ENCODE assay signal across 14 cellular contexts in genomic region chr13:67366533-67366932, GRCh38.
DNase-seq lines count a peak whose midpoint lies in the region; ATAC-seq, FAIRE-seq and TF ChIP-seq lines count a peak whose summit lies in the region.
"Had no signal": no experiment of that assay in that cellular context is flagged by ENCODE, and none has a peak within 500 bp of the region (broad histone marks: within the 10 kb centered on the region; RNA-seq: fewer than 3 reads in every experiment).

No MANE protein-coding gene starts in this region.

- no peaks in the 10 kb centered on the region for H3K9me3 ChIP-seq in astrocyte (ENCODE audit: insufficient read depth, low read depth, low read length)

- H3K79me2 ChIP-seq in astrocyte (ENCODE audit: insufficient read depth, low read length): no peaks in the 10 kb centered on the region

- H3K27ac ChIP-seq in astrocyte (ENCODE audit: low read depth, low read length): no peak overlapping the region

- TF ChIP-seq CTCF in astrocyte (IDR thresholded peaks at IDR 0.05; ENCODE audit: insufficient read depth, low read depth, low read length): peak; percentile 20

- CTCF ChIA-PET in activated naive CD4-positive, alpha-beta T cell treated with anti-CD3 and anti-CD28 coated beads, Interleukin-2, amount 10 ng/mL, durations not matched to agents 7 days and 5 days (lab: Charles Lee): no interaction called here

- H3K27me3 ChIP-seq in astrocyte (ENCODE audit: insufficient read depth, low read length): no peaks in the 10 kb centered on the region

- peaks cover 15% of the 10 kb centered on the region for H3K4me1 Mint-ChIP-seq in astrocyte (ENCODE audit: low read depth, unreplicated experiment)
- H3K4me1 Mint-ChIP-seq in activated naive CD4-positive, alpha-beta T cell treated with anti-CD3 and anti-CD28 coated beads, Interleukin-2, amount 10 ng/mL, durations not matched to agents 7 days and 5 days: no peaks in the 10 kb centered on the region
- H3K4me1 Mint-ChIP-seq: activated CD4-positive, alpha-beta memory T cell treated with anti-CD3 and anti-CD28 coated beads, Interleukin-2, amount 10 ng/mL, durations not matched to agents 7 days and 5 days; nephron had no signal

- peaks cover 11% of the 10 kb centered on the region for H3K4me1 ChIP-seq in astrocyte (ENCODE audit: insufficient read depth, low read length)

- H3K27me3 Mint-ChIP-seq in astrocyte (ENCODE audit: low read depth, unreplicated experiment): no peaks in the 10 kb centered on the region
- no peaks in the 10 kb centered on the region for H3K27me3 Mint-ChIP-seq in activated naive CD4-positive, alpha-beta T cell treated with anti-CD3 and anti-CD28 coated beads, Interleukin-2, amount 10 ng/mL, durations not matched to agents 7 days and 5 days
- H3K27me3 Mint-ChIP-seq: activated CD4-positive, alpha-beta memory T cell treated with anti-CD3 and anti-CD28 coated beads, Interleukin-2, amount 10 ng/mL, durations not matched to agents 7 days and 5 days had no signal

- FAIRE-seq in astrocyte (lab: Jason Lieb, UNC): no peak
- FAIRE-seq: endometrium had no signal

- H3K36me3 ChIP-seq in astrocyte (ENCODE audit: insufficient read depth, low read length): no peaks in the 10 kb centered on the region

- no peak overlapping the region for H3K9ac ChIP-seq in astrocyte (ENCODE audit: low read length)

- H3K36me3 Mint-ChIP-seq in astrocyte (ENCODE audit: low read depth, unreplicated experiment): no peaks in the 10 kb centered on the region
- no peaks in the 10 kb centered on the region for H3K36me3 Mint-ChIP-seq in activated naive CD4-positive, alpha-beta T cell treated with anti-CD3 and anti-CD28 coated beads, Interleukin-2, amount 10 ng/mL, durations not matched to agents 7 days and 5 days
- H3K36me3 Mint-ChIP-seq: CD8-positive, alpha-beta T cell had no signal

- no peak overlapping the region for H3K27ac Mint-ChIP-seq in astrocyte (ENCODE audit: unreplicated experiment)
- H3K27ac Mint-ChIP-seq in activated naive CD4-positive, alpha-beta T cell treated with anti-CD3 and anti-CD28 coated beads, Interleukin-2, amount 10 ng/mL, durations not matched to agents 7 days and 5 days: no peak overlapping the region
- H3K27ac Mint-ChIP-seq: activated CD4-positive, alpha-beta memory T cell treated with anti-CD3 and anti-CD28 coated beads, Interleukin-2, amount 10 ng/mL, durations not matched to agents 7 days and 5 days; activated T-helper 2 cell treated with anti-CD3 and anti-CD28 coated beads, Interferon-gamma antibody, Interleukin-2, Interleukin-4, amounts not matched to agents 10 μg/mL and 5 μg/mL and 100 μg/mL, durations not matched to agents 14 hours and 24 hours and 36 hours; CD8-positive, alpha-beta T cell; HFFc6; nephron had no signal

- no peaks in the 10 kb centered on the region for H3K9me3 Mint-ChIP-seq in astrocyte (ENCODE audit: unreplicated experiment)
- H3K9me3 Mint-ChIP-seq in activated naive CD4-positive, alpha-beta T cell treated with anti-CD3 and anti-CD28 coated beads, Interleukin-2, amount 10 ng/mL, durations not matched to agents 7 days and 5 days: peaks cover 1% of the 10 kb centered on the region
- H3K9me3 Mint-ChIP-seq: activated CD4-positive, alpha-beta memory T cell treated with anti-CD3 and anti-CD28 coated beads, Interleukin-2, amount 10 ng/mL, durations not matched to agents 7 days and 5 days; nephron had no signal

- no peaks in the 10 kb centered on the region for H4K20me1 ChIP-seq in astrocyte (ENCODE audit: insufficient read depth, low read length)

- no peak for ATAC-seq in activated CD4-positive, CD25-positive, alpha-beta regulatory T cell treated with anti-CD3 and anti-CD28 coated beads, Interleukin-2, amount 50 U/mL, for 24 hours
- ATAC-seq: CD8-positive, alpha-beta T cell had no signal

- H2AFZ ChIP-seq in astrocyte (ENCODE audit: low read depth, low read length): no peak overlapping the region

- DNase-seq in ELR (ENCODE audit: low read depth) (peak; percentile 52), LHCN-M2 (ENCODE audit: low read depth) (peak; percentile 49), astrocyte (ENCODE audit: low read depth) (no peak), iris pigment epithelial cell (ENCODE audit: low read depth) (peak; percentile 71)
- DNase-seq in stimulated activated CD4-positive, alpha-beta T cell treated with anti-CD3 and anti-CD28 coated beads, Interleukin-2, amount 100 ng/mL, for 48 hours: no peak
- DNase-seq in activated naive CD4-positive, alpha-beta T cell treated with anti-CD3 and anti-CD28 coated beads, Interleukin-2, amount 10 ng/mL, durations not matched to agents 7 days and 5 days: no peak
- DNase-seq: activated CD4-positive, alpha-beta memory T cell treated with anti-CD3 and anti-CD28 coated beads, Interleukin-2, amount 10 ng/mL, durations not matched to agents 7 days and 5 days; CD8-positive, alpha-beta T cell; HFFc6; NCI-H1436 treated with DMSO at 0.1 percent for 48 hours had no signal

- H3K4me3 ChIP-seq in astrocyte (ENCODE audit: insufficient read depth, low read depth, low read length): no peak overlapping the region

- H3K4me3 Mint-ChIP-seq in astrocyte (ENCODE audit: unreplicated experiment): no peak overlapping the region
- H3K4me3 Mint-ChIP-seq in activated naive CD4-positive, alpha-beta T cell treated with anti-CD3 and anti-CD28 coated beads, Interleukin-2, amount 10 ng/mL, durations not matched to agents 7 days and 5 days: no peak overlapping the region
- H3K4me3 Mint-ChIP-seq: activated CD4-positive, alpha-beta memory T cell treated with anti-CD3 and anti-CD28 coated beads, Interleukin-2, amount 10 ng/mL, durations not matched to agents 7 days and 5 days; CD8-positive, alpha-beta T cell; HFFc6; nephron had no signal

- H3K4me2 ChIP-seq in astrocyte (ENCODE audit: low read length): no peak overlapping the region

Comparison
In these comparisons a context has a peak if more than half of its experiments do, and no peak if none do; other contexts are left out.
1. DNase-seq: peak in ELR (single experiment), LHCN-M2 (single experiment) and iris pigment epithelial cell (single experiment); none in astrocyte (single experiment), stimulated activated CD4-positive, alpha-beta T cell treated with anti-CD3 and anti-CD28 coated beads, Interleukin-2, amount 100 ng/mL, for 48 hours (0 of 2) and activated naive CD4-positive, alpha-beta T cell treated with anti-CD3 and anti-CD28 coated beads, Interleukin-2, amount 10 ng/mL, durations not matched to agents 7 days and 5 days (single experiment).